ENCODE assay signal across 8 cellular contexts in genomic region chr12:71662861-71663560, GRCh38. TPM values are rescaled to one million over a fixed set of nuclear protein-coding genes. Genes with fewer than 3 reads are reported as not detected.
DNase-seq lines count a peak whose midpoint lies in the region; ATAC-seq, FAIRE-seq and TF ChIP-seq lines count a peak whose summit lies in the region.

No MANE protein-coding gene starts in this region.

- H3K27ac ChIP-seq in stomach smooth muscle (ENCODE audit: low read length) = peak overlapping the region; percentile 90

- ATAC-seq in GM19025 (IDR thresholded peaks at IDR 0.05; ENCODE audit: low read depth, unreplicated experiment) (peak; percentile 16), HG03280 (IDR thresholded peaks at IDR 0.05; ENCODE audit: unreplicated experiment) (peak; percentile 30)

- H3K27me3 ChIP-seq in neuron (ENCODE audit: insufficient read depth, low read length) = no peaks in the 10 kb centered on the region
- H3K27me3 ChIP-seq in stomach smooth muscle (ENCODE audit: control insufficient read depth in 1 of 2, insufficient read depth in 2 of 2, low read length in 2 of 2) = no peaks in the 10 kb centered on the region

- H3K36me3 ChIP-seq in neuron (ENCODE audit: insufficient read depth, low read length) (peaks cover 29% of the 10 kb centered on the region), stomach smooth muscle (ENCODE audit: control insufficient read depth in 2 of 2, insufficient read depth in 2 of 2, low read length in 2 of 2) (peaks cover 8 to 9% of the 10 kb centered on the region in 2 donors)

- peak overlapping the region; percentile 41 for H2AFZ ChIP-seq in neuron (ENCODE audit: low read depth, low read length)

- H3K9me3 ChIP-seq in neuron (ENCODE audit: low read length) (no peaks in the 10 kb centered on the region), stomach smooth muscle (ENCODE audit: control insufficient read depth in 2 of 2, low read length in 2 of 2) (no peaks in the 10 kb centered on the region)

- peak overlapping the region; percentile 92 for H3K4me3 ChIP-seq in AG10803 (ENCODE audit: low read length)
- peak overlapping the region; percentile 88 for H3K4me3 ChIP-seq in neuron (ENCODE audit: low read length)
- H3K4me3 ChIP-seq in stomach smooth muscle (ENCODE audit: low read length in 2 of 2) = peak overlapping the region; percentile 95 to 98

- peaks cover 35% of the 10 kb centered on the region for H3K4me1 Mint-ChIP-seq in activated T-helper 2 cell treated with anti-CD3 and anti-CD28 coated beads, Interferon-gamma antibody, Interleukin-2, Interleukin-4, amounts not matched to agents 10 μg/mL and 5 μg/mL and 100 μg/mL, durations not matched to agents 14 hours and 24 hours and 36 hours (ENCODE audit: low read depth)

- peak; percentile 66 for DNase-seq in AG10803 (ENCODE audit: low read depth)
- DNase-seq in RCC 7860 (ENCODE audit: low spot score) = peak; percentile 49
- DNase-seq in activated T-helper 2 cell treated with anti-CD3 and anti-CD28 coated beads, Interferon-gamma antibody, Interleukin-2, Interleukin-4, amounts not matched to agents 10 μg/mL and 5 μg/mL and 100 μg/mL, durations not matched to agents 14 hours and 24 hours and 36 hours (ENCODE audit: low spot score) = peak; percentile 63
- peak; percentile 28 for DNase-seq in fibroblast of the conjunctiva (ENCODE audit: low read depth)

- no peaks in the 10 kb centered on the region for H3K27me3 Mint-ChIP-seq in activated T-helper 2 cell treated with anti-CD3 and anti-CD28 coated beads, Interferon-gamma antibody, Interleukin-2, Interleukin-4, amounts not matched to agents 10 μg/mL and 5 μg/mL and 100 μg/mL, durations not matched to agents 14 hours and 24 hours and 36 hours (ENCODE audit: low read depth)

- H3K9me3 Mint-ChIP-seq in activated T-helper 2 cell treated with anti-CD3 and anti-CD28 coated beads, Interferon-gamma antibody, Interleukin-2, Interleukin-4, amounts not matched to agents 10 μg/mL and 5 μg/mL and 100 μg/mL, durations not matched to agents 14 hours and 24 hours and 36 hours = no peaks in the 10 kb centered on the region

- peak overlapping the region; percentile 92 to 98 for H3K9ac ChIP-seq in stomach smooth muscle (ENCODE audit: low read length in 2 of 2)

- FAIRE-seq in RCC 7860 (lab: Jason Lieb, UNC) = no peak

- peaks cover 14% of the 10 kb centered on the region for H3K4me1 ChIP-seq in neuron (ENCODE audit: insufficient read depth, low read length)
- H3K4me1 ChIP-seq in stomach smooth muscle (ENCODE audit: control insufficient read depth, insufficient read depth, low read length) = no peaks in the 10 kb centered on the region

- peaks cover 55% of the 10 kb centered on the region for H3K36me3 Mint-ChIP-seq in activated T-helper 2 cell treated with anti-CD3 and anti-CD28 coated beads, Interferon-gamma antibody, Interleukin-2, Interleukin-4, amounts not matched to agents 10 μg/mL and 5 μg/mL and 100 μg/mL, durations not matched to agents 14 hours and 24 hours and 36 hours (ENCODE audit: low read depth)

- H3K27ac Mint-ChIP-seq in activated T-helper 2 cell treated with anti-CD3 and anti-CD28 coated beads, Interferon-gamma antibody, Interleukin-2, Interleukin-4, amounts not matched to agents 10 μg/mL and 5 μg/mL and 100 μg/mL, durations not matched to agents 14 hours and 24 hours and 36 hours = peak overlapping the region; percentile 100

- peak overlapping the region; percentile 100 for H3K4me3 Mint-ChIP-seq in activated T-helper 2 cell treated with anti-CD3 and anti-CD28 coated beads, Interferon-gamma antibody, Interleukin-2, Interleukin-4, amounts not matched to agents 10 μg/mL and 5 μg/mL and 100 μg/mL, durations not matched to agents 14 hours and 24 hours and 36 hours (ENCODE audit: low read depth)

- intact Hi-C loops in activated T-helper 2 cell treated with anti-CD3 and anti-CD28 coated beads, Interferon-gamma antibody, Interleukin-2, Interleukin-4, amounts not matched to agents 10 μg/mL and 5 μg/mL and 100 μg/mL, durations not matched to agents 14 hours and 24 hours and 36 hours (cut with micrococcal nuclease) = loop anchor here (1.0 to 5.0 kb wide), 3 partner anchors 8 to 1421 kb away; partner anchors contain the start of gene CNOT2

- TF ChIP-seq CTCF in AG10803 (conservative IDR thresholded peaks at IDR 0.05; ENCODE audit: low read length) = no peak

RNA-seq across cellular contexts. Expression of gene ZFC3H1, which starts 0.6 kb away (rescaled TPM):
- 70.4 and 72.5 TPM in 2 replicates for total RNA-seq in activated T-helper 2 cell treated with anti-CD3 and anti-CD28 coated beads, Interferon-gamma antibody, Interleukin-2, Interleukin-4, amounts not matched to agents 10 μg/mL and 5 μg/mL and 100 μg/mL, durations not matched to agents 14 hours and 24 hours and 36 hours

RNA-seq across cellular contexts. Expression of gene THAP2, which starts 1.1 kb away (rescaled TPM):
- total RNA-seq in activated T-helper 2 cell treated with anti-CD3 and anti-CD28 coated beads, Interferon-gamma antibody, Interleukin-2, Interleukin-4, amounts not matched to agents 10 μg/mL and 5 μg/mL and 100 μg/mL, durations not matched to agents 14 hours and 24 hours and 36 hours = 9.0 and 12.1 TPM in 2 replicates

RNA-seq across cellular contexts. Expression of gene TMEM19, which starts 22.9 kb away (rescaled TPM):
- 11.0 and 14.3 TPM in 2 replicates for total RNA-seq in activated T-helper 2 cell treated with anti-CD3 and anti-CD28 coated beads, Interferon-gamma antibody, Interleukin-2, Interleukin-4, amounts not matched to agents 10 μg/mL and 5 μg/mL and 100 μg/mL, durations not matched to agents 14 hours and 24 hours and 36 hours

Comparison
In these comparisons a context has a peak if more than half of its experiments do, and no peak if none do; other contexts are left out.
1. Peak in every context shown above with its lines: DNase-seq, ATAC-seq, H3K4me3 ChIP-seq and H3K27ac ChIP-seq.